ENCODE assay signal across 9 cellular contexts in the genomic region with DNA sequence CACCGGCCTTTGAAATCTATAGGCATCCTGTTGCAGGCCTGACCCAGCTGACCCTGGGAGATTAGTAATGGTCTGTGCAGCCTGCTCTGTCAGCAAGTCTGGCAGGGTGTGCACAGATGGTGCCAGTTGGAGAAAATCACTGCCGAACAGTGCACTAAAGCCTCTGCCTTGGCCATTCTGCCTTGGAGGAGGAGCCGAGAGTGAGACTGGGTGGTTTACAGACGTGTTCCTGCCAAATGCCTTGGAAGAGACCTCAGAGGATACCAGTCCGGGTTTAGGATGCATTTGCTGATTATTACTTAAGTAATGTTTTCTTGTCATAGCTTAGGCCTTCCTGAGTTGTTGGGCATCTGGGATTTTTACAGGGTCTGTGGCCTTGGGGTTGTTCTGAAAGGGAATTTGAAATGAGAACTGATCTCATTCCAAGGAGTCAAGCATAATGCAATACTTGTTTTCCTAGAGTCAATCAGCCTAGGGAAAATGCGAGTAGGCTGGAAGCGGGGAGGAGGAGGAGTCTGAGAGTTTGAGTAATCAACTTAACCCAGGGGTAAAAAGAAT.
DNase-seq lines count a peak whose midpoint lies in the region; ATAC-seq and TF ChIP-seq lines count a peak whose summit lies in the region.
"Had no signal": no experiment of that assay in that cellular context is flagged by ENCODE, and none has a peak within 500 bp of the region (broad histone marks: within the 10 kb centered on the region; RNA-seq: fewer than 3 reads in every experiment).

No MANE protein-coding gene starts in this region.

- H3K36me3 ChIP-seq in KOPT-K1 (ENCODE audit: insufficient read depth, low read length) (peaks cover 47% of the 10 kb centered on the region), colonic mucosa (no peaks in the 10 kb centered on the region), liver (ENCODE audit: control insufficient read depth in 4 of 4, insufficient read depth in 3 of 4, low read depth in 1 of 4, low read length in 3 of 4) (no peaks in the 10 kb centered on the region), transverse colon (no peaks in the 10 kb centered on the region), H7 (replicated peaks; ENCODE audit: control insufficient read depth, insufficient read depth, low read length) (no peaks in the 10 kb centered on the region)

- no peaks in the 10 kb centered on the region for H3K36me3 Mint-ChIP-seq in stimulated activated naive B cell treated with anti-CD40 and anti-IgM and Interleukin-4, amounts not matched to agents 10 μg/mL and 1 μg/mL and 100 μg/mL, for 72 hours
- H3K36me3 Mint-ChIP-seq: activated CD4-positive, alpha-beta memory T cell treated with anti-CD3 and anti-CD28 coated beads for 36 hours had no signal

- H3K27me3 ChIP-seq in colonic mucosa (no peaks in the 10 kb centered on the region), liver (ENCODE audit: control insufficient read depth in 4 of 4, insufficient read depth in 4 of 4, low read length in 3 of 4) (no peaks in the 10 kb centered on the region), transverse colon (no peaks in the 10 kb centered on the region), H7 (ENCODE audit: control insufficient read depth, insufficient read depth, low read length) (no peaks in the 10 kb centered on the region)

- no peak for ATAC-seq in GM19467 (IDR thresholded peaks at IDR 0.05; ENCODE audit: unreplicated experiment)
- no peak for ATAC-seq in stimulated activated naive B cell treated with anti-CD40 and anti-IgM and Interleukin-4, amounts not matched to agents 10 μg/mL and 1 μg/mL and 100 μg/mL, for 72 hours (replicated peaks)
- ATAC-seq in HG03097 (IDR thresholded peaks at IDR 0.05; ENCODE audit: low FRiP score, unreplicated experiment), result no peak

- 56% methylated on average over 7 of the region's 7 CpGs for WGBS in liver
- 54 to 93% methylated on average over 2 to 7 of the region's 7 CpGs for WGBS in transverse colon (ENCODE audit: low coverage in 1 of 2), 2 donors

- DNase-seq in colonic mucosa (peak; percentile 28), transverse colon (no peak), H7 (no peak)
- no peak for DNase-seq in stimulated activated naive B cell treated with anti-CD40 and anti-IgM and Interleukin-4, amounts not matched to agents 10 μg/mL and 1 μg/mL and 100 μg/mL, for 72 hours
- DNase-seq: activated CD4-positive, alpha-beta memory T cell treated with anti-CD3 and anti-CD28 coated beads for 36 hours had no signal

- peak overlapping the region; percentile 95 for H3K27ac ChIP-seq in KOPT-K1 (ENCODE audit: low read depth, low read length, poor library complexity, severe bottlenecking)
- H3K27ac ChIP-seq in colonic mucosa, result no peak overlapping the region
- peak overlapping the region in 1 of 2 donors; percentile 28 for H3K27ac ChIP-seq in liver (ENCODE audit: low read depth in 1 of 2, low read length in 2 of 2)
- peak overlapping the region; percentile 37 to 67 (median 49) for H3K27ac ChIP-seq in transverse colon

- H3K9ac ChIP-seq in colonic mucosa (ENCODE audit: low read depth in 2 of 2, low read length in 2 of 2) (no peak overlapping the region), liver (ENCODE audit: low read depth in 1 of 2, low read length in 2 of 2) (no peak overlapping the region)

- TF ChIP-seq CTCF in colonic mucosa (IDR thresholded peaks at IDR 0.05) (no peak), liver (IDR thresholded peaks at IDR 0.05; ENCODE audit: low read depth, low read length, missing input control) (no peak), transverse colon (IDR thresholded peaks at IDR 0.05) (no peak)

- no peaks in the 10 kb centered on the region for H3K27me3 Mint-ChIP-seq in stimulated activated naive B cell treated with anti-CD40 and anti-IgM and Interleukin-4, amounts not matched to agents 10 μg/mL and 1 μg/mL and 100 μg/mL, for 72 hours
- H3K27me3 Mint-ChIP-seq: activated CD4-positive, alpha-beta memory T cell treated with anti-CD3 and anti-CD28 coated beads for 36 hours had no signal

- intact Hi-C loops in colonic mucosa (cut with DNase I), result no loop called here
- intact Hi-C loops in transverse colon (cut with DNase I; ENCODE audit: low total_unique reads), result no loop called here

- no peak for TF ChIP-seq POLR2A in transverse colon (IDR thresholded peaks at IDR 0.05)

- no peak for TF ChIP-seq EP300 in transverse colon (IDR thresholded peaks at IDR 0.05; ENCODE audit: low read depth)

- H3K4me1 ChIP-seq in colonic mucosa, result no peaks in the 10 kb centered on the region
- H3K4me1 ChIP-seq in liver (ENCODE audit: control insufficient read depth in 4 of 4, insufficient read depth in 4 of 4, low read length in 3 of 4), result no peaks in the 10 kb centered on the region
- peaks cover 5 to 20% (median 6%) of the 10 kb centered on the region in 4 donors for H3K4me1 ChIP-seq in transverse colon

- peaks cover 6% of the 10 kb centered on the region for H3K9me3 ChIP-seq in KOPT-K1 (ENCODE audit: insufficient read depth, low read length, poor library complexity, severe bottlenecking)
- H3K9me3 ChIP-seq in colonic mucosa, result no peaks in the 10 kb centered on the region
- H3K9me3 ChIP-seq in liver (ENCODE audit: control insufficient read depth in 4 of 4, low read length in 3 of 4), result no peaks in the 10 kb centered on the region
- H3K9me3 ChIP-seq in transverse colon, result no peaks in the 10 kb centered on the region

- no peak for TF ChIP-seq RAD21 in liver (IDR thresholded peaks at IDR 0.05)

- H3K27ac Mint-ChIP-seq in stimulated activated naive B cell treated with anti-CD40 and anti-IgM and Interleukin-4, amounts not matched to agents 10 μg/mL and 1 μg/mL and 100 μg/mL, for 72 hours, result no peak overlapping the region
- H3K27ac Mint-ChIP-seq: activated CD4-positive, alpha-beta memory T cell treated with anti-CD3 and anti-CD28 coated beads for 36 hours had no signal

- H3K4me3 ChIP-seq in colonic mucosa (no peak overlapping the region), liver (ENCODE audit: low read depth in 1 of 3, low read length in 3 of 3) (no peak overlapping the region), transverse colon (no peak overlapping the region), H7 (ENCODE audit: insufficient read depth, low read depth, low read length) (no peak overlapping the region)

- H3K4me3 Mint-ChIP-seq in stimulated activated naive B cell treated with anti-CD40 and anti-IgM and Interleukin-4, amounts not matched to agents 10 μg/mL and 1 μg/mL and 100 μg/mL, for 72 hours, result no peak overlapping the region
- H3K4me3 Mint-ChIP-seq: activated CD4-positive, alpha-beta memory T cell treated with anti-CD3 and anti-CD28 coated beads for 36 hours had no signal

- H3K9me3 Mint-ChIP-seq in stimulated activated naive B cell treated with anti-CD40 and anti-IgM and Interleukin-4, amounts not matched to agents 10 μg/mL and 1 μg/mL and 100 μg/mL, for 72 hours, result no peaks in the 10 kb centered on the region

- no peaks in the 10 kb centered on the region for H3K4me1 Mint-ChIP-seq in stimulated activated naive B cell treated with anti-CD40 and anti-IgM and Interleukin-4, amounts not matched to agents 10 μg/mL and 1 μg/mL and 100 μg/mL, for 72 hours

- in situ Hi-C loops in transverse colon (cut with MboI; ENCODE audit: low pct_ligation_motif_present in 1 of 4, low pct_unique_long_range_greater_than_20kb in 1 of 4, low sequenced_read_pairs in 3 of 4), result no loop called here

TF ChIP-seq in liver, 16 proteins besides CTCF, POLR2A, EP300 and RAD21:
- TF ChIP-seq EGR1 (IDR thresholded peaks at IDR 0.05; ENCODE audit: low read depth in 2 of 2) (no peak), NR2F2 (IDR thresholded peaks at IDR 0.05) (peak; percentile 52)
TF ChIP-seq in liver: peak in this region for 1.
